8 cellular contexts compared by ENCODE assay signal in the genomic region with DNA sequence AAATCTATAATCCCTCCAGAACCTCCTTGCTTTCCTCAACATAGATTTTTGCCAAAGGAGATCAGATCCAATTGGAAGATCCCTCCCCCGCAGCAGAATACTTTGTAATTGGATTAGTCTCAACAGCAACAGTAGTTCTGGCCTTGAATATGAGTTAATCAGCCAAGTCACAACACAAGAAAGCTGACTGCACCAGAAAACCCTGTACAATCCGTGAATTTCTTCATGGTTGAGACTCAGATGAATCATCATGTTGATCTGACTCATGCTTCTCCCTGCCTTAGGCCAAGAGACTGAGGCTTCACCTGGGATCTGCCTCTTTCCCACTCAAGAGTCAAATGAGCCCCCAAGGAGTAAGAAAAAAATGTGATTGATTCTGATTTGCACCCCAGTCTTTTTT. TPM values are rescaled to one million over a fixed set of nuclear protein-coding genes. Genes with fewer than 3 reads are reported as not detected.
DNase-seq lines count a peak whose midpoint lies in the region; ATAC-seq and TF ChIP-seq lines count a peak whose summit lies in the region.
"Had no signal": no experiment of that assay in that cellular context is flagged by ENCODE, and none has a peak within 500 bp of the region (broad histone marks: within the 10 kb centered on the region; RNA-seq: fewer than 3 reads in every experiment).

No MANE protein-coding gene starts in this region.

- no peak overlapping the region for H3K4me3 ChIP-seq in vagina

- H3K36me3 ChIP-seq in vagina: peaks cover 0 to 4% of the 10 kb centered on the region in 2 donors

- no peaks in the 10 kb centered on the region for H3K9me3 ChIP-seq in vagina

- no peak for TF ChIP-seq POLR2A in vagina (IDR thresholded peaks at IDR 0.05)

- H3K4me1 ChIP-seq in vagina: peaks cover 43% of the 10 kb centered on the region

- no peaks in the 10 kb centered on the region for H3K27me3 ChIP-seq in vagina

- DNase-seq in SIG-M5 treated with dmso at 0.1 percent for 504 hours (lab: John Stamatoyannopoulos, UW; ENCODE audit: unreplicated experiment): peak; percentile 37
- DNase-seq in SIG-M5 (lab: John Stamatoyannopoulos, UW): no peak
- DNase-seq in fibroblast of peridontal ligament (ENCODE audit: extremely low read depth): peak; percentile 96
- DNase-seq in vagina (ENCODE audit: extremely low spot score in 2 of 2): no peak
- DNase-seq in stimulated activated naive CD4-positive, alpha-beta T cell (lab: John Stamatoyannopoulos, UW): no peak

- ATAC-seq in GM21786 (IDR thresholded peaks at IDR 0.05; ENCODE audit: unreplicated experiment): no peak

- peak overlapping the region; percentile 41 for H3K27ac ChIP-seq in vagina

- no peak for TF ChIP-seq CTCF in vagina (IDR thresholded peaks at IDR 0.05)

- intact Hi-C loops in vagina (cut with DNase I): no loop called here

RNA-seq across cellular contexts. Expression of gene METTL17, which starts 3.0 kb away (rescaled TPM):
- total RNA-seq in vagina: 77.1 TPM

RNA-seq across cellular contexts. Expression of gene SLC39A2, which starts 12.3 kb away (rescaled TPM):
- 5.4 TPM for total RNA-seq in vagina

RNA-seq across cellular contexts. Expression of gene RNASE2, which starts 31.5 kb away (rescaled TPM):
- 1.5 TPM for total RNA-seq in vagina
- total RNA-seq: activated CD8-positive, alpha-beta memory T cell treated with anti-CD3 and anti-CD28 coated beads for 36 hours; B cell had no signal

RNA-seq across cellular contexts. Expression of gene NDRG2, which starts 38.0 kb away (rescaled TPM):
- total RNA-seq in vagina: 307 TPM

RNA-seq across cellular contexts. Expression of gene TPPP2, which starts 43.2 kb away (rescaled TPM):
- total RNA-seq in vagina: not detected
- total RNA-seq: activated CD8-positive, alpha-beta memory T cell treated with anti-CD3 and anti-CD28 coated beads for 36 hours; B cell had no signal

Comparison
In these comparisons a context has a peak if more than half of its experiments do, and no peak if none do; other contexts are left out.
1. DNase-seq: peak in SIG-M5 treated with dmso at 0.1 percent for 504 hours (single experiment) and fibroblast of peridontal ligament (single experiment); none in SIG-M5 (single experiment), vagina (0 of 2) and stimulated activated naive CD4-positive, alpha-beta T cell (0 of 6).